Comparison of ENCODE assay signal across 11 cellular contexts in the genomic region with DNA sequence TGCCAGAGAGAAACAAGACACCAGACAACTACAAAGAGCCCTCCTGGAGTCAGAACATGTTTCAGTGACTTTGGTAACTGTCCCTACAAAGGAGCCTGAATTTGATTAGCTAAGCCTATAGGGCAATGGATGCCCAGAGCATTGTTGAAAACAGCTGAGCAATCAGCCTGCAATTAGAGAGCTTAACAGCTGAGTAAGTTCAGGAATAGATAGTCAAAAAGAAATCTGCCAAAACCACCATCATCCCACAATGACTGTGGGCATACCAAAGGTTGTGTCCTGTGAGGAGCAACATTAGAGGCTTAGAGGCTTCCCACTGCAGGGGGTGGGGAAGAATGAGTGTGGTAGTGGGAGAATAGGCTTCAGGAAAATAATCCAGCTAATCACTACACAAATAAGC. TPM values are rescaled to one million over a fixed set of nuclear protein-coding genes. Genes with fewer than 3 reads are reported as not detected.
DNase-seq lines count a peak whose midpoint lies in the region; ATAC-seq and TF ChIP-seq lines count a peak whose summit lies in the region.
"Had no signal": no experiment of that assay in that cellular context is flagged by ENCODE, and none has a peak within 500 bp of the region (broad histone marks: within the 10 kb centered on the region; RNA-seq: fewer than 3 reads in every experiment).

No MANE protein-coding gene starts in this region.

- intact Hi-C loops in activated CD8-positive, alpha-beta T cell treated with anti-CD3 and anti-CD28 coated beads for 36 hours (cut with micrococcal nuclease), result no loop called here
- intact Hi-C loops in spleen (cut with DNase I; ENCODE audit: low total_unique reads), result no loop called here

- ATAC-seq in activated CD8-positive, alpha-beta T cell treated with anti-CD3 and anti-CD28 coated beads for 36 hours, result peak; percentile 61
- ATAC-seq in activated CD8-positive, alpha-beta T cell treated with anti-CD3 and anti-CD28 coated beads, Interleukin-2, amount 10 ng/mL, durations not matched to agents 7 days and 5 days, result no peak
- ATAC-seq in GM21737 (IDR thresholded peaks at IDR 0.05; ENCODE audit: unreplicated experiment) (peak; percentile 86), HG03354 (IDR thresholded peaks at IDR 0.05; ENCODE audit: poor library complexity, severe bottlenecking, unreplicated experiment) (peak; percentile 88)

- no peak for DNase-seq in activated CD8-positive, alpha-beta T cell treated with anti-CD3 and anti-CD28 coated beads for 36 hours
- DNase-seq in activated CD8-positive, alpha-beta T cell treated with anti-CD3 and anti-CD28 coated beads, Interleukin-2, amount 10 ng/mL, durations not matched to agents 7 days and 5 days, result no peak
- DNase-seq in spleen, result no peak
- no peak for DNase-seq in NCI-H187 (lab: John Stamatoyannopoulos, UW)
- no peak for DNase-seq in NCI-H2196 treated with DMSO at 0.1 percent for 48 hours (lab: John Stamatoyannopoulos, UW; ENCODE audit: unreplicated experiment)
- no peak for DNase-seq in MG63
- DNase-seq: colonic mucosa, NCI-H510A had no signal

- H3K27ac ChIP-seq in spleen, result peak overlapping the region in 5 of 8 donors; percentile 6 to 88 (median 78)
- H3K27ac ChIP-seq: colonic mucosa had no signal

- H3K27ac Mint-ChIP-seq in activated CD8-positive, alpha-beta T cell treated with anti-CD3 and anti-CD28 coated beads for 36 hours, result no peak overlapping the region
- H3K27ac Mint-ChIP-seq in activated CD8-positive, alpha-beta T cell treated with anti-CD3 and anti-CD28 coated beads, Interleukin-2, amount 10 ng/mL, durations not matched to agents 7 days and 5 days, result no peak overlapping the region

- H3K27me3 ChIP-seq in spleen (replicated peaks in 1 of 7) (no peaks in the 10 kb centered on the region), MG63 (no peaks in the 10 kb centered on the region)
- H3K27me3 ChIP-seq: colonic mucosa had no signal

- H3K36me3 Mint-ChIP-seq in activated CD8-positive, alpha-beta T cell treated with anti-CD3 and anti-CD28 coated beads for 36 hours (ENCODE audit: low read depth), result no peaks in the 10 kb centered on the region
- no peaks in the 10 kb centered on the region for H3K36me3 Mint-ChIP-seq in activated CD8-positive, alpha-beta T cell treated with anti-CD3 and anti-CD28 coated beads, Interleukin-2, amount 10 ng/mL, durations not matched to agents 7 days and 5 days (ENCODE audit: low read depth)

- CTCF ChIA-PET in activated CD8-positive, alpha-beta T cell treated with anti-CD3 and anti-CD28 coated beads for 36 hours (lab: Charles Lee), result no interaction called here
- CTCF ChIA-PET in activated CD8-positive, alpha-beta T cell treated with anti-CD3 and anti-CD28 coated beads, Interleukin-2, amount 10 ng/mL, durations not matched to agents 7 days and 5 days (lab: Charles Lee), result no interaction called here

- no peak for TF ChIP-seq CTCF in activated CD8-positive, alpha-beta T cell treated with anti-CD3 and anti-CD28 coated beads for 36 hours (IDR thresholded peaks at IDR 0.05)
- no peak for TF ChIP-seq CTCF in spleen (IDR thresholded peaks at IDR 0.05 in 8 of 11, conservative IDR thresholded peaks at IDR 0.05 in 3 of 11)

- TF ChIP-seq POLR2A in spleen (IDR thresholded peaks at IDR 0.05), result no peak

- no peaks in the 10 kb centered on the region for H3K4me1 Mint-ChIP-seq in activated CD8-positive, alpha-beta T cell treated with anti-CD3 and anti-CD28 coated beads for 36 hours (ENCODE audit: low read depth)
- H3K4me1 Mint-ChIP-seq in activated CD8-positive, alpha-beta T cell treated with anti-CD3 and anti-CD28 coated beads, Interleukin-2, amount 10 ng/mL, durations not matched to agents 7 days and 5 days (ENCODE audit: low read depth), result no peaks in the 10 kb centered on the region

- H3K27me3 Mint-ChIP-seq in activated CD8-positive, alpha-beta T cell treated with anti-CD3 and anti-CD28 coated beads for 36 hours, result peaks cover 5% of the 10 kb centered on the region
- peaks cover 8% of the 10 kb centered on the region for H3K27me3 Mint-ChIP-seq in activated CD8-positive, alpha-beta T cell treated with anti-CD3 and anti-CD28 coated beads, Interleukin-2, amount 10 ng/mL, durations not matched to agents 7 days and 5 days (ENCODE audit: low read depth)

- peaks cover 0 to 38% (median 13%) of the 10 kb centered on the region in 6 donors for H3K4me1 ChIP-seq in spleen
- H3K4me1 ChIP-seq: colonic mucosa had no signal

- POLR2A ChIA-PET in activated CD8-positive, alpha-beta T cell treated with anti-CD3 and anti-CD28 coated beads for 36 hours (lab: Charles Lee), result no interaction called here
- POLR2A ChIA-PET in activated CD8-positive, alpha-beta T cell treated with anti-CD3 and anti-CD28 coated beads, Interleukin-2, amount 10 ng/mL, durations not matched to agents 7 days and 5 days (lab: Charles Lee), result no interaction called here

- H3K9me3 ChIP-seq in spleen, result peaks cover 4 to 31% (median 29%) of the 10 kb centered on the region in 8 donors
- peaks cover 2% of the 10 kb centered on the region; the same call in 1 of the 2 replicates for H3K9me3 ChIP-seq in MG63
- H3K9me3 ChIP-seq: colonic mucosa had no signal

- H3K9me3 Mint-ChIP-seq in activated CD8-positive, alpha-beta T cell treated with anti-CD3 and anti-CD28 coated beads for 36 hours, result peaks cover 6% of the 10 kb centered on the region
- H3K9me3 Mint-ChIP-seq in activated CD8-positive, alpha-beta T cell treated with anti-CD3 and anti-CD28 coated beads, Interleukin-2, amount 10 ng/mL, durations not matched to agents 7 days and 5 days (ENCODE audit: insufficient read depth), result no peaks in the 10 kb centered on the region

- H3K4me3 Mint-ChIP-seq in activated CD8-positive, alpha-beta T cell treated with anti-CD3 and anti-CD28 coated beads for 36 hours, result no peak overlapping the region
- no peak overlapping the region for H3K4me3 Mint-ChIP-seq in activated CD8-positive, alpha-beta T cell treated with anti-CD3 and anti-CD28 coated beads, Interleukin-2, amount 10 ng/mL, durations not matched to agents 7 days and 5 days

- H3K4me3 ChIP-seq in spleen (no peak overlapping the region), MG63 (no peak overlapping the region)
- H3K4me3 ChIP-seq: colonic mucosa had no signal

- H3K36me3 ChIP-seq in spleen (no peaks in the 10 kb centered on the region), MG63 (no peaks in the 10 kb centered on the region)
- H3K36me3 ChIP-seq: colonic mucosa had no signal

RNA-seq across cellular contexts. Expression of a gene that starts 32.1 kb away (rescaled TPM):
- 10 to 100 TPM; 16.2 to 18.3 TPM for total RNA-seq in activated CD8-positive, alpha-beta T cell treated with anti-CD3 and anti-CD28 coated beads for 36 hours
- total RNA-seq in activated CD8-positive, alpha-beta T cell treated with anti-CD3 and anti-CD28 coated beads, Interleukin-2, amount 10 ng/mL, durations not matched to agents 7 days and 5 days, result 10 to 100 TPM; 28.9 to 31.4 TPM
- 10 to 100 TPM; 29.1 to 43.3 (median 30.7) TPM for total RNA-seq in spleen
- 10 to 100 TPM; 10.1 to 23.1 (median 11.3) TPM for polyA plus RNA-seq in spleen
- total RNA-seq in MG63 (2014; rRNA removed; shearing (Covaris generic); ENCODE audit: low replicate concordance), result 15.8 and 30.0 TPM in 2 replicates

RNA-seq across cellular contexts. Expression of a gene that starts 38.0 kb away (rescaled TPM):
- total RNA-seq in activated CD8-positive, alpha-beta T cell treated with anti-CD3 and anti-CD28 coated beads for 36 hours, result not detected
- not detected for total RNA-seq in activated CD8-positive, alpha-beta T cell treated with anti-CD3 and anti-CD28 coated beads, Interleukin-2, amount 10 ng/mL, durations not matched to agents 7 days and 5 days
- under 1 TPM in 2 of 7 donors, not detected in 5; 0.37 to 0.54 TPM for total RNA-seq in spleen
- under 1 TPM; 0.09 to 0.17 (median 0.16) TPM for polyA plus RNA-seq in spleen
- not detected in 2 replicates for total RNA-seq in MG63 (2014; rRNA removed; shearing (Covaris generic); ENCODE audit: low replicate concordance)
- polyA plus RNA-seq: AG04450 had no signal

RNA-seq across cellular contexts. Expression of a gene that starts 44.4 kb away (rescaled TPM):
- total RNA-seq in activated CD8-positive, alpha-beta T cell treated with anti-CD3 and anti-CD28 coated beads for 36 hours, result 10 to 100 TPM; 43.8 to 45.1 TPM
- total RNA-seq in activated CD8-positive, alpha-beta T cell treated with anti-CD3 and anti-CD28 coated beads, Interleukin-2, amount 10 ng/mL, durations not matched to agents 7 days and 5 days, result 10 to 100 TPM; 48.4 to 54.5 TPM
- total RNA-seq in spleen, result 10 to 100 TPM; 32.6 to 43.1 (median 41.3) TPM
- polyA plus RNA-seq in spleen, result 10 to 100 TPM; 13.2 to 19.8 (median 16.6) TPM
- total RNA-seq in MG63 (2014; rRNA removed; shearing (Covaris generic); ENCODE audit: low replicate concordance), result 16.4 and 22.2 TPM in 2 replicates
